8 cellular contexts compared by ENCODE assay signal in genomic region chr4:100738388-100739165, GRCh38.
A peak's percentile ranks its signal among the peaks of the same experiment; 100 is the strongest.
DNase-seq lines count a peak whose midpoint lies in the region; ATAC-seq and TF ChIP-seq lines count a peak whose summit lies in the region.

No MANE protein-coding gene starts in this region.

- H3K9me3 ChIP-seq in SJSA1 (replicated peaks) (no peaks in the 10 kb centered on the region), stomach (no peaks in the 10 kb centered on the region)

- 59 to 73% (median 65%) methylated on average over 5 of the region's 5 CpGs for WGBS in stomach, 5 donors

- TF ChIP-seq POLR2A in stomach (IDR thresholded peaks at IDR 0.05), result no peak

- H3K27ac Mint-ChIP-seq in T-helper 2 cell treated with Interferon-gamma antibody and Interleukin-4, amounts not matched to agents 5 μg/mL and 100 μg/mL, for 36 hours, result no peak overlapping the region

- no peak overlapping the region for H3K4me3 Mint-ChIP-seq in T-helper 2 cell treated with Interferon-gamma antibody and Interleukin-4, amounts not matched to agents 5 μg/mL and 100 μg/mL, for 36 hours

- H3K36me3 Mint-ChIP-seq in T-helper 2 cell treated with Interferon-gamma antibody and Interleukin-4, amounts not matched to agents 5 μg/mL and 100 μg/mL, for 36 hours (ENCODE audit: low read depth), result no peaks in the 10 kb centered on the region

- ATAC-seq in GM21717 (IDR thresholded peaks at IDR 0.05; ENCODE audit: unreplicated experiment) (peak; percentile 69), HG02678 (IDR thresholded peaks at IDR 0.05; ENCODE audit: unreplicated experiment) (no peak)

- no peaks in the 10 kb centered on the region for H3K4me1 Mint-ChIP-seq in T-helper 2 cell treated with Interferon-gamma antibody and Interleukin-4, amounts not matched to agents 5 μg/mL and 100 μg/mL, for 36 hours (ENCODE audit: low read depth)

- H3K27ac ChIP-seq in SJSA1, result no peak overlapping the region
- peak overlapping the region in 4 of 5 donors; percentile 34 to 60 (median 50) for H3K27ac ChIP-seq in stomach

- TF ChIP-seq CTCF in stomach (IDR thresholded peaks at IDR 0.05), result no peak

- no peaks in the 10 kb centered on the region for H3K9me3 Mint-ChIP-seq in T-helper 2 cell treated with Interferon-gamma antibody and Interleukin-4, amounts not matched to agents 5 μg/mL and 100 μg/mL, for 36 hours

- TF ChIP-seq EP300 in stomach (IDR thresholded peaks at IDR 0.05), result no peak

- no peak overlapping the region for H3K4me3 ChIP-seq in SJSA1
- no peak overlapping the region for H3K4me3 ChIP-seq in stomach

- H3K27me3 ChIP-seq in SJSA1 (replicated peaks), result no peaks in the 10 kb centered on the region
- no peaks in the 10 kb centered on the region for H3K27me3 ChIP-seq in stomach

- H3K4me1 ChIP-seq in SJSA1 (replicated peaks) (peaks cover 23% of the 10 kb centered on the region), stomach (peaks cover 0 to 4% (median 0%) of the 10 kb centered on the region in 4 donors)

- DNase-seq in SJSA1 (ENCODE audit: low read depth in 1 of 2, low spot score in 2 of 2) (peak; percentile 46 to 56), glomerular visceral epithelial cell (ENCODE audit: extremely low spot score) (peak; percentile 74), stomach (peak; percentile 31), DMS79 (lab: John Stamatoyannopoulos, UW) (no peak)
- DNase-seq in central memory CD4-positive, alpha-beta T cell, result no peak
- no peak for DNase-seq in T-helper 2 cell treated with Interferon-gamma antibody and Interleukin-4, amounts not matched to agents 5 μg/mL and 100 μg/mL, for 36 hours (ENCODE audit: low spot score)

- intact Hi-C loops in stomach (cut with DNase I; ENCODE audit: low total_unique reads), result no loop called here

- H3K36me3 ChIP-seq in SJSA1 (no peaks in the 10 kb centered on the region), stomach (no peaks in the 10 kb centered on the region)

- no peaks in the 10 kb centered on the region for H3K27me3 Mint-ChIP-seq in T-helper 2 cell treated with Interferon-gamma antibody and Interleukin-4, amounts not matched to agents 5 μg/mL and 100 μg/mL, for 36 hours (ENCODE audit: low read depth)

Comparison
In these comparisons a context has a peak if more than half of its experiments do, and no peak if none do; other contexts are left out.
1. DNase-seq: peak in SJSA1 (2 of 2), glomerular visceral epithelial cell (single experiment) and stomach (single experiment); none in central memory CD4-positive, alpha-beta T cell (single experiment), DMS79 (single experiment) and T-helper 2 cell treated with Interferon-gamma antibody and Interleukin-4, amounts not matched to agents 5 μg/mL and 100 μg/mL, for 36 hours (single experiment).